In the genomic region with DNA sequence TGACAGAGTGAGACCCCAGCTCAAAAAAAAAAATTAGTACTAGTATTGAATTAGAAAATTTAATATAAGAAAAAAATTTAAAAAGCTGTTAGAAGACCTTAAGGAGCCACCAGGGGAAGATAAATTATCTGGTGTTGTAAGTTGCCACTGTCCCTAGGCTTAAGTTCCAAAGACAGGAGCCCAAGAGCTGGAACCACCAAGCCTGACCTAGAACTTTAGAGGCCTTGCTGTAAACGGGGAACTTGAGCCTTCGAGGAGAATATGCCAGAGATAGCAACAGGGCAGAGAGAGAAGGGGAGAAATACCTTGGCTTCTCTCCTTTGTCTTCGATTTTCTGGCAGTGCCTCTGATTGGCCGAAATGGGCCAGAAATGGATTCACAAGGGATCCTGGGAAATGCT, we compare ENCODE assay signal across 15 cellular contexts. TPM values are rescaled to one million over a fixed set of nuclear protein-coding genes. Genes with fewer than 3 reads are reported as not detected.
DNase-seq lines count a peak whose midpoint lies in the region; ATAC-seq and TF ChIP-seq lines count a peak whose summit lies in the region.
"Had no signal": no experiment of that assay in that cellular context is flagged by ENCODE, and none has a peak within 500 bp of the region (broad histone marks: within the 10 kb centered on the region; RNA-seq: fewer than 3 reads in every experiment).

No MANE protein-coding gene starts in this region.

- peak; percentile 3 for TF ChIP-seq CTCF in epithelial cell of esophagus (IDR thresholded peaks at IDR 0.05; ENCODE audit: insufficient read depth, low read depth, low read length, missing control alignments)
- no peak for TF ChIP-seq CTCF in gastrocnemius medialis (IDR thresholded peaks at IDR 0.05 in 4 of 5, conservative IDR thresholded peaks at IDR 0.05 in 1 of 5)

- peaks cover 15 to 22% of the 10 kb centered on the region in 2 donors for H3K36me3 Mint-ChIP-seq in activated T-cell treated with anti-CD3 and anti-CD28 coated beads, Interleukin-2, amount 50 U/mL, for 72 hours (ENCODE audit: insufficient read depth in 2 of 2)

- in situ Hi-C loops in gastrocnemius medialis (cut with MboI; ENCODE audit: low sequenced_read_pairs in 4 of 4) = loop anchor here in 1 of 4 donors (25.0 kb wide), 1 partner anchor 184 kb away; no protein-coding TSS in a partner anchor

- ATAC-seq in gastrocnemius medialis = peak; percentile 80 to 87
- ATAC-seq in activated T-cell treated with anti-CD3 and anti-CD28 coated beads, Interleukin-2, amount 50 U/mL, for 72 hours (replicated peaks in 1 of 2) = no peak

- H3K27ac ChIP-seq in trophoblast cell (ENCODE audit: low read depth, low read length) (peak overlapping the region; percentile 20), gastrocnemius medialis (peak overlapping the region; percentile 27 to 99 (median 72)), SJCRH30 (no peak overlapping the region)
- H3K27ac ChIP-seq: GM23248 had no signal

- H3K4me3 ChIP-seq in epithelial cell of esophagus (ENCODE audit: low read length) (no peak overlapping the region), trophoblast cell (ENCODE audit: low read depth, low read length) (no peak overlapping the region), gastrocnemius medialis (no peak overlapping the region), SJCRH30 (no peak overlapping the region)
- H3K4me3 ChIP-seq: GM23248 had no signal

- H2AFZ ChIP-seq in trophoblast cell (ENCODE audit: insufficient read depth, low read length, poor library complexity) = no peak overlapping the region
- H2AFZ ChIP-seq: GM23248 had no signal

- no peak for TF ChIP-seq POLR2A in gastrocnemius medialis (IDR thresholded peaks at IDR 0.05)

- no peaks in the 10 kb centered on the region for H3K27me3 ChIP-seq in trophoblast cell (ENCODE audit: insufficient read depth, low read length)
- no peaks in the 10 kb centered on the region for H3K27me3 ChIP-seq in gastrocnemius medialis
- H3K27me3 ChIP-seq in SJCRH30 = no peaks in the 10 kb centered on the region

- DNase-seq in epithelial cell of esophagus (ENCODE audit: low read depth) (no peak), trophoblast cell (no peak), gastrocnemius medialis (no peak), NCI-H1436 treated with DMSO at 0.1 percent for 48 hours (lab: John Stamatoyannopoulos, UW) (no peak), SJCRH30 (no peak)
- DNase-seq in activated T-cell treated with anti-CD3 and anti-CD28 coated beads, Interleukin-2, amount 50 U/mL, for 72 hours = no peak
- DNase-seq: C1 segment of cervical spinal cord; Calu3; CD4-positive, alpha-beta memory T cell; COR-L47; DMS153; DND-41; GM23248; H7; HCEC 1CT had no signal

- peak overlapping the region; percentile 2 for H3K4ac ChIP-seq in trophoblast cell (ENCODE audit: low read depth, low read length)

- no peak overlapping the region for H3K9ac ChIP-seq in trophoblast cell (ENCODE audit: low read length)
- H3K9ac ChIP-seq: GM23248 had no signal

- H2AK5ac ChIP-seq in trophoblast cell (ENCODE audit: low read length) = no peak overlapping the region

- peaks cover 0 to 5% of the 10 kb centered on the region in 2 experiments for H3K36me3 ChIP-seq in trophoblast cell (ENCODE audit: control insufficient read depth in 1 of 2, insufficient read depth in 2 of 2, low read length in 2 of 2)
- H3K36me3 ChIP-seq in gastrocnemius medialis = peaks cover 0 to 78% of the 10 kb centered on the region in 2 donors
- H3K36me3 ChIP-seq in SJCRH30 = 0 out of 2 replicates have a peak, but pooled peaks cover 2% of the 10 kb centered on the region

- intact Hi-C loops in gastrocnemius medialis (cut with DNase I; ENCODE audit: low total_unique reads) = no loop called here

- H4K91ac ChIP-seq in trophoblast cell (ENCODE audit: low read depth, low read length) = no peak overlapping the region

- no peak overlapping the region for H3K4me3 Mint-ChIP-seq in activated T-cell treated with anti-CD3 and anti-CD28 coated beads, Interleukin-2, amount 50 U/mL, for 72 hours
- H3K4me3 Mint-ChIP-seq: CD4-positive, alpha-beta memory T cell had no signal

- H3K18ac ChIP-seq in trophoblast cell (ENCODE audit: low read length) = peak overlapping the region; percentile 6

- peaks cover 14% of the 10 kb centered on the region for H3K4me1 Mint-ChIP-seq in activated T-cell treated with anti-CD3 and anti-CD28 coated beads, Interleukin-2, amount 50 U/mL, for 72 hours (ENCODE audit: low read depth)

- H3K27me3 Mint-ChIP-seq in activated T-cell treated with anti-CD3 and anti-CD28 coated beads, Interleukin-2, amount 50 U/mL, for 72 hours (ENCODE audit: low read depth) = no peaks in the 10 kb centered on the region
- H3K27me3 Mint-ChIP-seq: CD4-positive, alpha-beta memory T cell had no signal

- H2BK120ac ChIP-seq in trophoblast cell (ENCODE audit: insufficient read depth, low read length, poor library complexity) = no peak overlapping the region

- no peak overlapping the region for H3K27ac Mint-ChIP-seq in activated T-cell treated with anti-CD3 and anti-CD28 coated beads, Interleukin-2, amount 50 U/mL, for 72 hours

- H3K79me2 ChIP-seq in trophoblast cell (ENCODE audit: control insufficient read depth, insufficient read depth, low read length, poor library complexity) = no peaks in the 10 kb centered on the region

- H3K79me1 ChIP-seq in trophoblast cell (ENCODE audit: low read length) = no peaks in the 10 kb centered on the region

- no peak overlapping the region for H4K12ac ChIP-seq in trophoblast cell (ENCODE audit: low read depth, low read length)

- H3K9me3 ChIP-seq in trophoblast cell (ENCODE audit: insufficient read depth, low read depth, low read length) = no peaks in the 10 kb centered on the region
- H3K9me3 ChIP-seq in gastrocnemius medialis = no peaks in the 10 kb centered on the region
- H3K9me3 ChIP-seq in SJCRH30 (replicated peaks) = no peaks in the 10 kb centered on the region

- H3K23ac ChIP-seq in trophoblast cell (ENCODE audit: low read length) = no peak overlapping the region

- no peak overlapping the region for H3K14ac ChIP-seq in trophoblast cell (ENCODE audit: low read length)

- H3K4me2 ChIP-seq in trophoblast cell (ENCODE audit: low read length) = no peak overlapping the region

- H2BK5ac ChIP-seq in trophoblast cell (ENCODE audit: low read depth, low read length, poor library complexity) = no peak overlapping the region

- H3K9me3 Mint-ChIP-seq in activated T-cell treated with anti-CD3 and anti-CD28 coated beads, Interleukin-2, amount 50 U/mL, for 72 hours = peaks cover 0 to 8% of the 10 kb centered on the region in 2 donors

- H2BK12ac ChIP-seq in trophoblast cell (ENCODE audit: low read length) = no peak overlapping the region

- H4K8ac ChIP-seq in trophoblast cell (ENCODE audit: low read depth, low read length) = no peak overlapping the region

- WGBS in trophoblast cell (ENCODE audit: extremely low coverage, insufficient coverage, insufficient read length) = no CpG with 5 or more reads among the region's 4 CpGs

- no peaks in the 10 kb centered on the region for H3K4me1 ChIP-seq in trophoblast cell (ENCODE audit: control insufficient read depth in 1 of 2, insufficient read depth in 2 of 2, low read length in 2 of 2)
- H3K4me1 ChIP-seq in gastrocnemius medialis = peaks cover 33 to 42% of the 10 kb centered on the region in 2 donors
- H3K4me1 ChIP-seq in SJCRH30 = no peaks in the 10 kb centered on the region

RNA-seq across cellular contexts. Expression of gene USP53, which starts 8.9 kb away (rescaled TPM):
- polyA plus RNA-seq in trophoblast cell (2013) = 34.9 and 35.3 TPM in 2 replicates
- total RNA-seq in gastrocnemius medialis = 100 to 1,000 TPM in 1 of 4 donors, 10 to 100 TPM in 3; 56.9 to 190 (median 98.5) TPM
- total RNA-seq in activated T-cell treated with anti-CD3 and anti-CD28 coated beads, Interleukin-2, amount 50 U/mL, for 72 hours = 10 to 100 TPM; 11.3 to 12.6 TPM
- 10.5 and 14.0 TPM in 2 replicates for total RNA-seq in SJCRH30 (2014; rRNA removed; shearing (Covaris generic))

Comparison
In these comparisons a context has a peak if more than half of its experiments do, and no peak if none do; other contexts are left out.
1. ATAC-seq: peak in gastrocnemius medialis (2 of 2); none in activated T-cell treated with anti-CD3 and anti-CD28 coated beads, Interleukin-2, amount 50 U/mL, for 72 hours (0 of 2).